Comparison of ENCODE assay signal across 1 cellular context in genomic region chr7:70434376-70434775, GRCh38.
TF ChIP-seq lines count a peak whose summit lies in the region.

No MANE protein-coding gene starts in this region.

TF ChIP-seq in SK-N-SH, 30 proteins besides CTCF, POLR2A, EP300 and RAD21 (continued from another document):
- no peak for TF ChIP-seq CHD2 (IDR thresholded peaks at IDR 0.05; ENCODE audit: low read length, partially characterized antibody)
